10 cellular contexts compared by ENCODE assay signal in the genomic region with DNA sequence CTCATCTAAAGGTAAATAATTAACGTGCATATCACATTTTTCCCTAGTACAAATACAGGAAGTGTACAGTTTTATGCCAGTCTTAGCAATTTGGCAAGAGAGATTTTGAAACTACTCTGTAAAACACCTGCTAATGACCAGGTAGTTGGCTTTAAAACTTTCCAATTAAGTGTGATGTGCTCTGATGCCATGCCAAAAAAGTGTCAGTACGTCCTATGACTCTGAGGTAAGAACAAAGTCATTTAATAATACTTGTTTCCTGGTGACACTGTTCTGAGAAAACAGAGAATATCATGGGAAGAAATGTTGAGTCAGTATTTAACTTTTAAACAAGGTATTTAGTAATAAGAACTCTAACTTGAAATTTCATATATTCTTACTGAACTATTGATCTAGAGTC. TPM values are rescaled to one million over a fixed set of nuclear protein-coding genes. Genes with fewer than 3 reads are reported as not detected.
DNase-seq lines count a peak whose midpoint lies in the region; ATAC-seq and TF ChIP-seq lines count a peak whose summit lies in the region.
"Had no signal": no experiment of that assay in that cellular context is flagged by ENCODE, and none has a peak within 500 bp of the region (broad histone marks: within the 10 kb centered on the region; RNA-seq: fewer than 3 reads in every experiment).

No MANE protein-coding gene starts in this region.

- no peak overlapping the region for H3K23ac ChIP-seq in neuronal stem cell (ENCODE audit: low read depth, low read length, poor library complexity)

- no peak overlapping the region for H2BK15ac ChIP-seq in neuronal stem cell (ENCODE audit: low read length)

- no peak overlapping the region for H3K14ac ChIP-seq in neuronal stem cell (ENCODE audit: low read length)

- H4K91ac ChIP-seq in neuronal stem cell (ENCODE audit: low read depth, low read length, poor library complexity), result no peak overlapping the region

- H2AK5ac ChIP-seq in neuronal stem cell (ENCODE audit: low read depth, low read length), result no peak overlapping the region

- no peak overlapping the region for H3K4me2 ChIP-seq in neuronal stem cell (ENCODE audit: insufficient read depth, low read length, poor library complexity, severe bottlenecking)

- H4K8ac ChIP-seq in neuronal stem cell (ENCODE audit: low read depth, low read length), result no peak overlapping the region

- no CpG with 5 or more reads among the region's 2 CpGs for WGBS in neuronal stem cell (ENCODE audit: extremely low coverage in 2 of 2, insufficient read length in 2 of 2, insufficient replicate concordance in 1 of 2), 2 donors

- H3K9ac ChIP-seq in neuronal stem cell (ENCODE audit: low read depth, low read length, poor library complexity), result no peak overlapping the region

- no peaks in the 10 kb centered on the region for H3K9me3 Mint-ChIP-seq in type B pancreatic cell
- H3K9me3 Mint-ChIP-seq: activated T-cell treated with anti-CD3 and anti-CD28 coated beads, Interleukin-2, amount 50 U/mL, for 4 hours had no signal

- H3K4ac ChIP-seq in neuronal stem cell (ENCODE audit: low read length), result no peak overlapping the region

- no peaks in the 10 kb centered on the region for H3K79me1 ChIP-seq in neuronal stem cell (ENCODE audit: low read depth, low read length)

- H2BK12ac ChIP-seq in neuronal stem cell (ENCODE audit: low read length), result no peak overlapping the region

- H3K27ac ChIP-seq in tibial artery (no peak overlapping the region), neuronal stem cell (replicated peaks; ENCODE audit: low read length) (no peak overlapping the region)

- H2BK120ac ChIP-seq in neuronal stem cell (ENCODE audit: low read depth, low read length), result no peak overlapping the region

- H3K9me3 ChIP-seq in tibial artery (no peaks in the 10 kb centered on the region), neuronal stem cell (replicated peaks in 1 of 2; ENCODE audit: control insufficient read depth in 2 of 2, insufficient read depth in 1 of 2, low read depth in 1 of 2, low read length in 2 of 2) (no peaks in the 10 kb centered on the region)

- H3K4me3 ChIP-seq in epithelial cell of esophagus (ENCODE audit: low read length) (no peak overlapping the region), tibial artery (no peak overlapping the region), neuronal stem cell (ENCODE audit: low read length in 2 of 2) (no peak overlapping the region)

- H3K18ac ChIP-seq in neuronal stem cell (ENCODE audit: low read length), result no peak overlapping the region

- H3K36me3 ChIP-seq in tibial artery (no peaks in the 10 kb centered on the region), neuronal stem cell (replicated peaks in 1 of 2; ENCODE audit: control insufficient read depth in 2 of 2, insufficient read depth in 2 of 2, low read length in 2 of 2) (peaks cover 0 to 8% of the 10 kb centered on the region in 2 donors)

- peak overlapping the region; percentile 72 for H3K27ac Mint-ChIP-seq in type B pancreatic cell

- H3K4me3 Mint-ChIP-seq in type B pancreatic cell, result no peak overlapping the region
- H3K4me3 Mint-ChIP-seq: activated T-cell treated with anti-CD3 and anti-CD28 coated beads, Interleukin-2, amount 50 U/mL, for 4 hours had no signal

- H2AFZ ChIP-seq in neuronal stem cell (ENCODE audit: low read length), result no peak overlapping the region

- H3K4me1 Mint-ChIP-seq in type B pancreatic cell (ENCODE audit: unreplicated experiment), result peaks cover 59% of the 10 kb centered on the region

- H3K4me1 ChIP-seq in tibial artery (peaks cover 0 to 61% (median 9%) of the 10 kb centered on the region in 4 donors), neuronal stem cell (ENCODE audit: control insufficient read depth in 2 of 2, insufficient read depth in 1 of 2, low read depth in 1 of 2, low read length in 2 of 2) (no peaks in the 10 kb centered on the region)

- ATAC-seq in Right ventricle myocardium superior (ENCODE audit: poor library complexity) (peak; percentile 19), Right ventricle myocardium inferior (no peak)
- ATAC-seq: activated T-cell treated with anti-CD3 and anti-CD28 coated beads, Interleukin-2, amount 50 U/mL, for 4 hours had no signal

- H3K27me3 ChIP-seq in tibial artery, result no peaks in the 10 kb centered on the region
- H3K27me3 ChIP-seq in neuronal stem cell (ENCODE audit: control insufficient read depth in 3 of 3, insufficient read depth in 3 of 3, low read depth in 1 of 3, low read length in 3 of 3), result no peaks in the 10 kb centered on the region

- H2BK5ac ChIP-seq in neuronal stem cell (ENCODE audit: low read length), result no peak overlapping the region

- no peaks in the 10 kb centered on the region for H3K27me3 Mint-ChIP-seq in type B pancreatic cell

- intact Hi-C loops in Right ventricle myocardium superior (cut with DNase I), result no loop called here
- intact Hi-C loops in Right ventricle myocardium inferior (cut with DNase I), result no loop called here
- intact Hi-C loops in tibial artery (cut with DNase I; ENCODE audit: low total_unique reads), result no loop called here

- no peak for DNase-seq in Right ventricle myocardium superior
- DNase-seq in Right ventricle myocardium inferior (ENCODE audit: missing footprints), result no peak
- peak; percentile 36 for DNase-seq in M059J (ENCODE audit: low read depth)
- DNase-seq in epithelial cell of esophagus (ENCODE audit: low read depth), result peak; percentile 59
- DNase-seq in type B pancreatic cell (ENCODE audit: extremely low spot score, unreplicated experiment), result no peak
- DNase-seq in tibial artery, result no peak
- no peak for DNase-seq in neuronal stem cell (ENCODE audit: low spot score)
- no peak for DNase-seq in HuH-7 (ENCODE audit: low spot score)
- DNase-seq: activated T-cell treated with anti-CD3 and anti-CD28 coated beads, Interleukin-2, amount 50 U/mL, for 4 hours; hypothalamus had no signal

- H3K36me3 Mint-ChIP-seq in type B pancreatic cell, result peaks cover 5% of the 10 kb centered on the region

- TF ChIP-seq CTCF in epithelial cell of esophagus (IDR thresholded peaks at IDR 0.05; ENCODE audit: insufficient read depth, low read depth, low read length, missing control alignments) (no peak), type B pancreatic cell (conservative IDR thresholded peaks at IDR 0.05) (no peak), tibial artery (IDR thresholded peaks at IDR 0.05) (no peak)

RNA-seq across cellular contexts. Expression of gene PDZD8, which starts 9.6 kb away (rescaled TPM):
- total RNA-seq in Right ventricle myocardium superior (16.6 TPM), Right ventricle myocardium inferior (20.0 TPM), type B pancreatic cell (ENCODE audit: low replicate concordance) (31.7 and 32.1 TPM in 2 replicates)
- total RNA-seq in M059J (2014; rRNA removed; shearing (Covaris generic)), result 12.8 and 15.9 TPM in 2 replicates
- polyA plus RNA-seq in neuronal stem cell (2013, experiment 1 of 2), result 13.0 TPM
- 12.7 TPM for polyA plus RNA-seq in neuronal stem cell (2013, experiment 2 of 2)

Comparison
In these comparisons a context has a peak if more than half of its experiments do, and no peak if none do; other contexts are left out.
1. DNase-seq: peak in M059J (single experiment) and epithelial cell of esophagus (single experiment); none in Right ventricle myocardium superior (single experiment), Right ventricle myocardium inferior (single experiment), type B pancreatic cell (single experiment), tibial artery (0 of 2), neuronal stem cell (single experiment) and HuH-7 (single experiment).